Comparison of ENCODE assay signal across 9 cellular contexts in genomic region chr5:113489299-113489698, GRCh38. TPM values are rescaled to one million over a fixed set of nuclear protein-coding genes. Genes with fewer than 3 reads are reported as not detected.
DNase-seq lines count a peak whose midpoint lies in the region; ATAC-seq and TF ChIP-seq lines count a peak whose summit lies in the region.
"Had no signal": no experiment of that assay in that cellular context is flagged by ENCODE, and none has a peak within 500 bp of the region (broad histone marks: within the 10 kb centered on the region; RNA-seq: fewer than 3 reads in every experiment).

No MANE protein-coding gene starts in this region.

- H2AFZ ChIP-seq in DND-41 (ENCODE audit: low read depth, low read length) = no peak overlapping the region

- intact Hi-C loops in breast epithelium (cut with DNase I; ENCODE audit: low total_unique reads) = no loop called here
- intact Hi-C loops in thyroid gland (cut with DNase I) = no loop called here
- intact Hi-C loops in colonic mucosa (cut with DNase I) = no loop called here

- H4K20me1 ChIP-seq in DND-41 (ENCODE audit: insufficient read depth, low read length) = no peaks in the 10 kb centered on the region

- H3K36me3 ChIP-seq in DND-41 (ENCODE audit: insufficient read depth, low read length) = no peaks in the 10 kb centered on the region
- H3K36me3 ChIP-seq in breast epithelium = no peaks in the 10 kb centered on the region
- no peaks in the 10 kb centered on the region for H3K36me3 ChIP-seq in thyroid gland
- no peaks in the 10 kb centered on the region for H3K36me3 ChIP-seq in colonic mucosa
- H3K36me3 ChIP-seq: neutrophil had no signal

- WGBS in thyroid gland, 2 donors = 80 to 83% methylated on average over 3 of the region's 3 CpGs

- peak; percentile 74 for DNase-seq in DND-41
- peak; percentile 98 for DNase-seq in H4 (ENCODE audit: low spot score)
- peak; percentile 96 for DNase-seq in NOMO-1 treated with DMSO at 0.1 percent for 48 hours (lab: John Stamatoyannopoulos, UW; ENCODE audit: unreplicated experiment)
- DNase-seq in breast epithelium (ENCODE audit: low spot score in 2 of 2) = peak in 1 of 2 donors; percentile 82
- DNase-seq in natural killer cell treated with Interleukin-12 subunit alpha and Interleukin-12 subunit beta and Interleukin-15 and Interleukin-18, amount 100 ng/mL, for 72 hours (ENCODE audit: low spot score) = peak; percentile 65
- no peak for DNase-seq in GM19240 (ENCODE audit: insufficient read length, low spot score)
- no peak for DNase-seq in thyroid gland
- DNase-seq in colonic mucosa = no peak

- H3K36me3 Mint-ChIP-seq in natural killer cell treated with Interleukin-12 subunit alpha and Interleukin-12 subunit beta and Interleukin-15 and Interleukin-18, amount 100 ng/mL, for 72 hours = peaks cover 18% of the 10 kb centered on the region

- H3K27me3 ChIP-seq in DND-41 (ENCODE audit: insufficient read depth, low read length, poor library complexity) = no peaks in the 10 kb centered on the region
- H3K27me3 ChIP-seq in breast epithelium = no peaks in the 10 kb centered on the region
- no peaks in the 10 kb centered on the region for H3K27me3 ChIP-seq in thyroid gland
- peaks cover 13% of the 10 kb centered on the region for H3K27me3 ChIP-seq in colonic mucosa

- no peak overlapping the region for H3K4me2 ChIP-seq in DND-41 (ENCODE audit: insufficient read depth, low read length)

- H3K4me3 Mint-ChIP-seq in natural killer cell treated with Interleukin-12 subunit alpha and Interleukin-12 subunit beta and Interleukin-15 and Interleukin-18, amount 100 ng/mL, for 72 hours = peak overlapping the region; percentile 53

- peaks cover 12% of the 10 kb centered on the region for H3K9me3 ChIP-seq in DND-41 (ENCODE audit: insufficient read depth, low read length, severe bottlenecking)
- H3K9me3 ChIP-seq in breast epithelium = peaks cover 0 to 10% of the 10 kb centered on the region in 2 donors
- no peaks in the 10 kb centered on the region for H3K9me3 ChIP-seq in thyroid gland
- H3K9me3 ChIP-seq in colonic mucosa = no peaks in the 10 kb centered on the region
- H3K9me3 ChIP-seq: neutrophil had no signal

- H3K27me3 Mint-ChIP-seq in natural killer cell treated with Interleukin-12 subunit alpha and Interleukin-12 subunit beta and Interleukin-15 and Interleukin-18, amount 100 ng/mL, for 72 hours = peaks cover 45 to 65% of the 10 kb centered on the region in 2 donors

- peak; percentile 98 for ATAC-seq in DND-41 (ENCODE audit: insufficient read depth, low read depth)
- ATAC-seq in natural killer cell treated with Interleukin-12 subunit alpha and Interleukin-12 subunit beta and Interleukin-15 and Interleukin-18, amount 100 ng/mL, for 72 hours = peak; percentile 85 to 90

- no peaks in the 10 kb centered on the region for H3K79me2 ChIP-seq in DND-41 (ENCODE audit: insufficient read depth, low read length)

- no peak overlapping the region for H3K27ac ChIP-seq in DND-41 (ENCODE audit: low read length)
- H3K27ac ChIP-seq in breast epithelium = peak overlapping the region; percentile 86 to 87
- H3K27ac ChIP-seq in thyroid gland = no peak overlapping the region
- H3K27ac ChIP-seq in colonic mucosa = no peak overlapping the region
- H3K27ac ChIP-seq: neutrophil had no signal

- no peak overlapping the region for H3K9ac ChIP-seq in DND-41 (ENCODE audit: low read depth, low read length)
- no peak overlapping the region for H3K9ac ChIP-seq in colonic mucosa (ENCODE audit: low read depth in 2 of 2, low read length in 2 of 2)

- no peak for TF ChIP-seq POLR2A in breast epithelium (IDR thresholded peaks at IDR 0.05)
- no peak for TF ChIP-seq POLR2A in thyroid gland (IDR thresholded peaks at IDR 0.05)

- peaks cover 13% of the 10 kb centered on the region for H3K9me3 Mint-ChIP-seq in natural killer cell treated with Interleukin-12 subunit alpha and Interleukin-12 subunit beta and Interleukin-15 and Interleukin-18, amount 100 ng/mL, for 72 hours

- peaks cover 6 to 13% of the 10 kb centered on the region in 2 donors for H3K4me1 Mint-ChIP-seq in natural killer cell treated with Interleukin-12 subunit alpha and Interleukin-12 subunit beta and Interleukin-15 and Interleukin-18, amount 100 ng/mL, for 72 hours (ENCODE audit: low read depth in 2 of 2)

- no peak overlapping the region for H3K27ac Mint-ChIP-seq in natural killer cell treated with Interleukin-12 subunit alpha and Interleukin-12 subunit beta and Interleukin-15 and Interleukin-18, amount 100 ng/mL, for 72 hours

- H3K4me1 ChIP-seq in DND-41 (ENCODE audit: insufficient read depth, low read length) (peaks cover 12% of the 10 kb centered on the region), breast epithelium (no peaks in the 10 kb centered on the region), thyroid gland (peaks cover 4 to 8% of the 10 kb centered on the region in 2 donors), colonic mucosa (peaks cover 4% of the 10 kb centered on the region)

- TF ChIP-seq CTCF in DND-41 (IDR thresholded peaks at IDR 0.05; ENCODE audit: borderline replicate concordance, extremely low read depth, low read length, poor library complexity, severe bottlenecking) (no peak), breast epithelium (IDR thresholded peaks at IDR 0.05) (no peak), thyroid gland (IDR thresholded peaks at IDR 0.05) (no peak), colonic mucosa (IDR thresholded peaks at IDR 0.05) (no peak)

- H3K4me3 ChIP-seq in DND-41 (ENCODE audit: low read depth in 1 of 2, low read length in 2 of 2) (no peak overlapping the region), breast epithelium (peak overlapping the region; percentile 53 to 82 (median 74)), thyroid gland (replicated peaks in 1 of 3) (no peak overlapping the region), colonic mucosa (no peak overlapping the region)

RNA-seq across cellular contexts. Expression of gene MCC, which starts 1.0 kb away (rescaled TPM):
- total RNA-seq in H4 (2014; rRNA removed; shearing (Covaris generic)) = 7.9 and 8.8 TPM in 2 replicates
- 10 to 100 TPM; 24.3 to 46.5 (median 29.4) TPM for total RNA-seq in breast epithelium
- 1 to 10 TPM in 1 of 2 donors, under 1 TPM in 1; 0.45 to 3.8 TPM for total RNA-seq in natural killer cell treated with Interleukin-12 subunit alpha and Interleukin-12 subunit beta and Interleukin-15 and Interleukin-18, amount 100 ng/mL, for 72 hours
- 10 to 100 TPM in 3 of 4 donors, 1 to 10 TPM in 1; 5.1 to 22.3 (median 13.0) TPM for total RNA-seq in thyroid gland
- 1 to 10 TPM; 1.9 to 3.1 TPM for total RNA-seq in colonic mucosa

RNA-seq across cellular contexts. Expression of gene YTHDC2, which starts 24.2 kb away (rescaled TPM):
- 11.6 and 15.3 TPM in 2 replicates for total RNA-seq in H4 (2014; rRNA removed; shearing (Covaris generic))
- total RNA-seq in breast epithelium (10 to 100 TPM; 22.4 to 49.2 (median 40.0) TPM), thyroid gland (10 to 100 TPM; 29.6 to 55.6 (median 41.7) TPM), colonic mucosa (10 to 100 TPM; 22.6 to 22.8 TPM)
- 10 to 100 TPM; 23.1 to 37.6 TPM for total RNA-seq in natural killer cell treated with Interleukin-12 subunit alpha and Interleukin-12 subunit beta and Interleukin-15 and Interleukin-18, amount 100 ng/mL, for 72 hours

RNA-seq across cellular contexts. Expression of gene TSSK1B, which starts 54.5 kb away (rescaled TPM):
- not detected in 2 replicates for total RNA-seq in H4 (2014; rRNA removed; shearing (Covaris generic))
- total RNA-seq in breast epithelium (under 1 TPM; 0.32 to 0.73 (median 0.33) TPM), thyroid gland (under 1 TPM in 2 of 4 donors, not detected in 2; 0.25 to 0.40 TPM), colonic mucosa (not detected)
- not detected for total RNA-seq in natural killer cell treated with Interleukin-12 subunit alpha and Interleukin-12 subunit beta and Interleukin-15 and Interleukin-18, amount 100 ng/mL, for 72 hours

Comparison
In these comparisons a context has a peak if more than half of its experiments do, and no peak if none do; other contexts are left out.
1. DNase-seq: peak in DND-41 (single experiment), H4 (single experiment), NOMO-1 treated with DMSO at 0.1 percent for 48 hours (single experiment) and natural killer cell treated with Interleukin-12 subunit alpha and Interleukin-12 subunit beta and Interleukin-15 and Interleukin-18, amount 100 ng/mL, for 72 hours (single experiment); none in GM19240 (single experiment), thyroid gland (0 of 2) and colonic mucosa (single experiment).
2. H3K27ac ChIP-seq: peak in breast epithelium (2 of 2); none in DND-41 (single experiment), thyroid gland (0 of 3) and colonic mucosa (single experiment).
3. H3K4me3 ChIP-seq: peak in breast epithelium (3 of 3); none in DND-41 (0 of 2), thyroid gland (0 of 3) and colonic mucosa (single experiment).